In genomic region chr19:58305932-58306323, GRCh38 we compare ENCODE assay signal across 8 cellular contexts. TPM values are rescaled to one million over a fixed set of nuclear protein-coding genes. Genes with fewer than 3 reads are reported as not detected.
A peak's percentile ranks its signal among the peaks of the same experiment; 100 is the strongest.
DNase-seq lines count a peak whose midpoint lies in the region; ATAC-seq and FAIRE-seq lines count a peak whose summit lies in the region.

No MANE protein-coding gene starts in this region.

- no peaks in the 10 kb centered on the region for H3K27me3 ChIP-seq in small intestine (ENCODE audit: control insufficient read depth in 2 of 2, insufficient read depth in 2 of 2, low read length in 2 of 2)

- CTCF ChIA-PET in T-cell (lab: Charles Lee), result no interaction called here

- WGBS in small intestine, 3 donors, result 17 to 31% (median 25%) methylated on average over 12 of the region's 12 CpGs

- no peaks in the 10 kb centered on the region for H3K27me3 Mint-ChIP-seq in T-cell

- DNase-seq in DMS79 treated with DMSO at 0.1 percent for 48 hours (lab: John Stamatoyannopoulos, UW) (peak; percentile 26), DMS79 (lab: John Stamatoyannopoulos, UW) (no peak), T-cell (peak in 2 of 34 experiments; percentile 6 to 21), germinal center (ENCODE audit: low spot score) (peak; percentile 22), small intestine (peak; percentile 76)

- ATAC-seq in T-cell (replicated peaks in 1 of 4) (no peak), GM19397 (IDR thresholded peaks at IDR 0.05; ENCODE audit: unreplicated experiment) (no peak), GM19467 (IDR thresholded peaks at IDR 0.05; ENCODE audit: unreplicated experiment) (no peak), HG03045 (IDR thresholded peaks at IDR 0.05; ENCODE audit: unreplicated experiment) (no peak)

- peaks cover 52 to 57% (median 53%) of the 10 kb centered on the region in 3 donors for H3K4me1 Mint-ChIP-seq in T-cell

- H3K4me3 Mint-ChIP-seq in T-cell, result peak overlapping the region; percentile 96 to 99 (median 98)

- no peaks in the 10 kb centered on the region for H3K9me3 Mint-ChIP-seq in T-cell

- H3K9me3 ChIP-seq in small intestine (ENCODE audit: control insufficient read depth, low read depth), result no peaks in the 10 kb centered on the region

- POLR2A ChIA-PET in T-cell (lab: Charles Lee), result interaction anchor here in 1 of 2 donors (0.6 to 1.0 kb wide), 4 partner anchors 21 to 56 kb away, joined by 3 to 8 read pairs (median 4); partner anchors contain the start of genes ZNF497 and ZSCAN22

- FAIRE-seq in small intestine (lab: Jason Lieb, UNC), result no peak

- H3K4me3 ChIP-seq in small intestine (ENCODE audit: low read depth in 1 of 2, low read length in 2 of 2), result peak overlapping the region; percentile 73 to 81

- H3K27ac Mint-ChIP-seq in T-cell, result peak overlapping the region; percentile 95 to 97

- peaks cover 3 to 14% of the 10 kb centered on the region in 2 donors for H3K36me3 ChIP-seq in small intestine (ENCODE audit: control insufficient read depth in 2 of 2, insufficient read depth in 2 of 2, low read length in 2 of 2)

- peaks cover 59% of the 10 kb centered on the region for H3K36me3 Mint-ChIP-seq in T-cell

- peak overlapping the region; percentile 82 to 98 for H3K27ac ChIP-seq in small intestine (ENCODE audit: low read depth in 1 of 2, low read length in 1 of 2)

- peaks cover 0 to 7% of the 10 kb centered on the region in 2 donors for H3K4me1 ChIP-seq in small intestine (ENCODE audit: control insufficient read depth in 2 of 2, insufficient read depth in 1 of 2, low read depth in 1 of 2, low read length in 1 of 2)

RNA-seq across cellular contexts. Expression of gene ERVK3-1, which starts 0.8 kb away (rescaled TPM):
- 100 to 1,000 TPM in 2 of 5 donors, 10 to 100 TPM in 3; 68.0 to 137 (median 81.9) TPM for total RNA-seq in T-cell
- polyA plus RNA-seq in small intestine, result 10 to 100 TPM; 34.8 to 53.9 (median 53.8) TPM

RNA-seq across cellular contexts. Expression of gene ZSCAN22, which starts 20.9 kb away (rescaled TPM):
- 1 to 10 TPM; 1.9 to 6.9 (median 6.2) TPM for total RNA-seq in T-cell
- 1 to 10 TPM in 1 of 3 donors, under 1 TPM in 2; 0.67 to 1.1 (median 0.97) TPM for polyA plus RNA-seq in small intestine

RNA-seq across cellular contexts. Expression of gene ZNF8, which starts 27.2 kb away (rescaled TPM):
- total RNA-seq in T-cell, result 10 to 100 TPM in 2 of 5 donors, 1 to 10 TPM in 3; 8.6 to 11.0 (median 9.2) TPM
- polyA plus RNA-seq in small intestine, result 1 to 10 TPM in 2 of 3 donors, under 1 TPM in 1; 0.54 to 1.8 (median 1.1) TPM

RNA-seq across cellular contexts. Expression of gene A1BG, which starts 47.4 kb away (rescaled TPM):
- 10 to 100 TPM; 15.4 to 31.1 (median 19.3) TPM for total RNA-seq in T-cell
- 10 to 100 TPM in 1 of 3 donors, 1 to 10 TPM in 1, not detected in 1; 9.3 to 45.9 TPM for polyA plus RNA-seq in small intestine

RNA-seq across cellular contexts. Expression of gene ZNF497, which starts 56.6 kb away (rescaled TPM):
- total RNA-seq in T-cell, result 1 to 10 TPM in 4 of 5 donors, under 1 TPM in 1; 0.98 to 3.4 (median 2.2) TPM
- polyA plus RNA-seq in small intestine, result under 1 TPM in 2 of 3 donors, not detected in 1; 0.22 to 0.82 TPM
